ENCODE assay signal across 22 cellular contexts in the genomic region with DNA sequence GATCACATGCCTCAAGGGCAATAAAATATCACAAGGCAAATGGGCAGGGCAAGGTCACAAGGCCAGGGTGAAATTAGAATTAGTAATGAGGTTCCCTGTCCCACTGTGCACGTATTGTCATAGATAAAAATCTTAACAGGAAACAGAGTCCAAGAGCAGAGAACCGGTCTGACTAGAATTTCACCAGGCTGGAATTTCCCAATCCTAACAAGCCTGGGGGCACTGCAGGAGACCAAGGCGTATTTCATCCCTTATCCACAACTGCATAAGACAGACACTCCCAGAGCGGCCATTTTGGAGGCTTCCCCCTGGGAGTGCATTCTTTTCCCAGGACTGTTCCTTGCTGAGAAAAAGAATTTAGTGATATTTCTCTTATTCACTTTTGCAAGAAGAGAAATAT. TPM values are rescaled to one million over a fixed set of nuclear protein-coding genes. Genes with fewer than 3 reads are reported as not detected.
"Had no signal": no experiment of that assay in that cellular context is flagged by ENCODE, and none has a peak within 500 bp of the region (broad histone marks: within the 10 kb centered on the region; RNA-seq: fewer than 3 reads in every experiment).

No MANE protein-coding gene starts in this region.

- H3K4me1 Mint-ChIP-seq: activated CD8-positive, alpha-beta memory T cell treated with anti-CD3 and anti-CD28 coated beads, Interleukin-2, amount 10 ng/mL, durations not matched to agents 7 days and 5 days; activated naive CD4-positive, alpha-beta T cell treated with anti-CD3 and anti-CD28 coated beads, Interleukin-2, amount 10 ng/mL, durations not matched to agents 7 days and 5 days; nephron had no signal

- H3K4me3 ChIP-seq: cardiac muscle cell, dorsolateral prefrontal cortex, esophagus muscularis mucosa, transverse colon had no signal

- ATAC-seq: activated CD8-positive, alpha-beta memory T cell treated with anti-CD3 and anti-CD28 coated beads, Interleukin-2, amount 10 ng/mL, durations not matched to agents 7 days and 5 days; left ventricle myocardium superior had no signal

- H3K27me3 ChIP-seq: cardiac muscle cell, dorsolateral prefrontal cortex, esophagus muscularis mucosa, transverse colon had no signal

- H3K27ac ChIP-seq: cardiac muscle cell, dorsolateral prefrontal cortex, esophagus muscularis mucosa, transverse colon, VCaP had no signal

- H3K4me1 ChIP-seq: esophagus muscularis mucosa, transverse colon had no signal

- H3K36me3 Mint-ChIP-seq: activated naive CD4-positive, alpha-beta T cell treated with anti-CD3 and anti-CD28 coated beads, Interleukin-2, amount 10 ng/mL, durations not matched to agents 7 days and 5 days had no signal

- H3K27ac Mint-ChIP-seq: activated CD4-positive, alpha-beta memory T cell treated with anti-CD3 and anti-CD28 coated beads for 36 hours; activated CD8-positive, alpha-beta memory T cell treated with anti-CD3 and anti-CD28 coated beads, Interleukin-2, amount 10 ng/mL, durations not matched to agents 7 days and 5 days; activated naive CD4-positive, alpha-beta T cell treated with anti-CD3 and anti-CD28 coated beads, Interleukin-2, amount 10 ng/mL, durations not matched to agents 7 days and 5 days; activated T-helper 2 cell treated with anti-CD3 and anti-CD28 coated beads, Interferon-gamma antibody, Interleukin-2, Interleukin-4, amounts not matched to agents 10 μg/mL and 5 μg/mL and 100 μg/mL, durations not matched to agents 14 hours and 24 hours and 36 hours; nephron had no signal

- H3K4me3 Mint-ChIP-seq: activated CD4-positive, alpha-beta memory T cell treated with anti-CD3 and anti-CD28 coated beads for 36 hours; activated CD8-positive, alpha-beta memory T cell treated with anti-CD3 and anti-CD28 coated beads, Interleukin-2, amount 10 ng/mL, durations not matched to agents 7 days and 5 days; activated naive CD4-positive, alpha-beta T cell treated with anti-CD3 and anti-CD28 coated beads, Interleukin-2, amount 10 ng/mL, durations not matched to agents 7 days and 5 days; nephron had no signal

- H3K36me3 ChIP-seq: cardiac muscle cell, esophagus muscularis mucosa, transverse colon had no signal

- H3K27me3 Mint-ChIP-seq: activated naive CD4-positive, alpha-beta T cell treated with anti-CD3 and anti-CD28 coated beads, Interleukin-2, amount 10 ng/mL, durations not matched to agents 7 days and 5 days had no signal

- DNase-seq: activated CD4-positive, alpha-beta memory T cell treated with anti-CD3 and anti-CD28 coated beads for 36 hours; activated CD4-positive, alpha-beta T cell treated with anti-CD3 and anti-CD28 coated beads for 1 hour; activated CD8-positive, alpha-beta memory T cell treated with anti-CD3 and anti-CD28 coated beads, Interleukin-2, amount 10 ng/mL, durations not matched to agents 7 days and 5 days; activated naive CD4-positive, alpha-beta T cell treated with anti-CD3 and anti-CD28 coated beads, Interleukin-2, amount 10 ng/mL, durations not matched to agents 7 days and 5 days; activated T-cell treated with anti-CD3 and anti-CD28 coated beads, Interleukin-2, amount 50 U/mL, for 1 hour; dorsolateral prefrontal cortex; hypothalamus; kidney glomerular epithelial cell; left ventricle myocardium superior; mesenchymal stem cell; occipital lobe; stimulated activated CD4-positive, alpha-beta T cell treated with anti-CD3 and anti-CD28 coated beads, Interleukin-4, amount 100 ng/mL, for 24 hours; stimulated activated naive CD4-positive, alpha-beta T cell; substantia nigra; T-helper 1 cell; T1000; transverse colon had no signal

RNA-seq across cellular contexts. Expression of gene PRDM5, which starts 25.9 kb away (rescaled TPM):
- total RNA-seq: activated T-helper 2 cell treated with anti-CD3 and anti-CD28 coated beads, Interferon-gamma antibody, Interleukin-2, Interleukin-4, amounts not matched to agents 10 μg/mL and 5 μg/mL and 100 μg/mL, durations not matched to agents 14 hours and 24 hours and 36 hours had no signal
